Comparison of ENCODE assay signal across 22 cellular contexts in genomic region chr3:187998611-187999010, GRCh38.
DNase-seq lines count a peak whose midpoint lies in the region; ATAC-seq and TF ChIP-seq lines count a peak whose summit lies in the region.
"Had no signal": no experiment of that assay in that cellular context is flagged by ENCODE, and none has a peak within 500 bp of the region (broad histone marks: within the 10 kb centered on the region; RNA-seq: fewer than 3 reads in every experiment).

No MANE protein-coding gene starts in this region.

- no peak overlapping the region for H3K4me3 ChIP-seq in Loucy (ENCODE audit: low read length, poor library complexity, severe bottlenecking)
- H3K4me3 ChIP-seq: skin epidermis, upper lobe of right lung had no signal

- H3K27ac Mint-ChIP-seq in activated T-cell treated with anti-CD3 and anti-CD28 coated beads, Interleukin-2, amount 50 U/mL, for 24 hours: peak overlapping the region; percentile 9
- peak overlapping the region; percentile 8 for H3K27ac Mint-ChIP-seq in activated naive CD8-positive, alpha-beta T cell treated with anti-CD3 and anti-CD28 coated beads for 36 hours
- peak overlapping the region; percentile 99 to 100 for H3K27ac Mint-ChIP-seq in natural killer cell treated with Interleukin-12 subunit alpha and Interleukin-12 subunit beta and Interleukin-15 and Interleukin-18, amount 100 ng/mL, for 72 hours

- H3K4me1 ChIP-seq in Loucy (ENCODE audit: insufficient read depth, low read length, poor library complexity, severe bottlenecking): peaks cover 97% of the 10 kb centered on the region

- no peak for TF ChIP-seq CTCF in Loucy (conservative IDR thresholded peaks at IDR 0.05; ENCODE audit: low read length)

- no peaks in the 10 kb centered on the region for H3K36me3 ChIP-seq in Loucy (ENCODE audit: insufficient read depth, low read length)
- H3K36me3 ChIP-seq: brain microvascular endothelial cell, upper lobe of right lung had no signal

- no peak for ATAC-seq in natural killer cell treated with Interleukin-12 subunit alpha and Interleukin-12 subunit beta and Interleukin-15 and Interleukin-18, amount 100 ng/mL, for 72 hours
- ATAC-seq in GM18909 (IDR thresholded peaks at IDR 0.05; ENCODE audit: poor library complexity, unreplicated experiment) (no peak), HG03135 (IDR thresholded peaks at IDR 0.05; ENCODE audit: unreplicated experiment) (no peak)
- ATAC-seq: SK-N-SH treated with all-trans-retinoic acid at 6 μM for 48 hours, upper lobe of right lung had no signal

- peaks cover 2% of the 10 kb centered on the region for H3K36me3 Mint-ChIP-seq in activated T-cell treated with anti-CD3 and anti-CD28 coated beads, Interleukin-2, amount 50 U/mL, for 24 hours (ENCODE audit: low read depth)
- peaks cover 4% of the 10 kb centered on the region for H3K36me3 Mint-ChIP-seq in activated naive CD8-positive, alpha-beta T cell treated with anti-CD3 and anti-CD28 coated beads for 36 hours
- peaks cover 4% of the 10 kb centered on the region for H3K36me3 Mint-ChIP-seq in natural killer cell treated with Interleukin-12 subunit alpha and Interleukin-12 subunit beta and Interleukin-15 and Interleukin-18, amount 100 ng/mL, for 72 hours

- no peaks in the 10 kb centered on the region for H3K9me3 Mint-ChIP-seq in activated T-cell treated with anti-CD3 and anti-CD28 coated beads, Interleukin-2, amount 50 U/mL, for 24 hours
- peaks cover 2% of the 10 kb centered on the region for H3K9me3 Mint-ChIP-seq in activated naive CD8-positive, alpha-beta T cell treated with anti-CD3 and anti-CD28 coated beads for 36 hours
- peaks cover 3% of the 10 kb centered on the region for H3K9me3 Mint-ChIP-seq in natural killer cell treated with Interleukin-12 subunit alpha and Interleukin-12 subunit beta and Interleukin-15 and Interleukin-18, amount 100 ng/mL, for 72 hours

- H3K9me3 ChIP-seq in Loucy (ENCODE audit: insufficient read depth, low read depth, low read length): no peaks in the 10 kb centered on the region
- H3K9me3 ChIP-seq: upper lobe of right lung had no signal

- no peaks in the 10 kb centered on the region for H3K79me2 ChIP-seq in Loucy (ENCODE audit: insufficient read depth, low read length)

- H3K27me3 ChIP-seq in Loucy (ENCODE audit: insufficient read depth, low read length, poor library complexity, severe bottlenecking): no peaks in the 10 kb centered on the region
- H3K27me3 ChIP-seq: brain microvascular endothelial cell, upper lobe of right lung had no signal

- H3F3A ChIP-seq in Loucy (ENCODE audit: low read depth): peaks cover 13% of the 10 kb centered on the region; the same call in 1 of the 2 replicates

- H3K9me2 ChIP-seq in Loucy (replicated peaks; ENCODE audit: low read depth, low read length): no peaks in the 10 kb centered on the region

- H3K4me2 ChIP-seq in Loucy (ENCODE audit: low read depth, low read length, poor library complexity, severe bottlenecking): peak overlapping the region; percentile 89

- peak overlapping the region; percentile 71 for H3K9ac ChIP-seq in Loucy (ENCODE audit: low read depth, low read length, poor library complexity, severe bottlenecking)

- H3K27me3 Mint-ChIP-seq in activated T-cell treated with anti-CD3 and anti-CD28 coated beads, Interleukin-2, amount 50 U/mL, for 24 hours: no peaks in the 10 kb centered on the region
- no peaks in the 10 kb centered on the region for H3K27me3 Mint-ChIP-seq in activated naive CD8-positive, alpha-beta T cell treated with anti-CD3 and anti-CD28 coated beads for 36 hours
- H3K27me3 Mint-ChIP-seq in natural killer cell treated with Interleukin-12 subunit alpha and Interleukin-12 subunit beta and Interleukin-15 and Interleukin-18, amount 100 ng/mL, for 72 hours: no peaks in the 10 kb centered on the region

- DNase-seq in activated T-cell treated with anti-CD3 and anti-CD28 coated beads, Interleukin-2, amount 50 U/mL, for 24 hours: no peak
- no peak for DNase-seq in activated T-cell treated with anti-CD3 and anti-CD28 coated beads, Interleukin-2, amount 50 U/mL, for 48 hours
- DNase-seq in activated naive CD8-positive, alpha-beta T cell treated with anti-CD3 and anti-CD28 coated beads for 36 hours: no peak
- DNase-seq in natural killer cell treated with Interleukin-12 subunit alpha and Interleukin-12 subunit beta and Interleukin-15 and Interleukin-18, amount 100 ng/mL, for 72 hours (ENCODE audit: low spot score): no peak
- DNase-seq in NCI-H2029 (lab: John Stamatoyannopoulos, UW): no peak
- DNase-seq: activated CD4-positive, CD25-positive, alpha-beta regulatory T cell treated with anti-CD3 and anti-CD28 coated beads, Interleukin-2, amount 50 U/mL, for 72 hours; activated effector memory CD4-positive, alpha-beta T cell treated with anti-CD3 and anti-CD28 coated beads, Interleukin-2, amount 50 U/mL, for 16 hours; brain microvascular endothelial cell; DMS 273 treated with DMSO at 0.1 percent for 48 hours; effector CD4-positive, alpha-beta T cell; IMR-90; mammary epithelial cell; NCI-H2081; NCI-H226; NCI-H82; occipital lobe; upper lobe of right lung had no signal

- H3K4me3 Mint-ChIP-seq in activated T-cell treated with anti-CD3 and anti-CD28 coated beads, Interleukin-2, amount 50 U/mL, for 24 hours: no peak overlapping the region
- no peak overlapping the region for H3K4me3 Mint-ChIP-seq in activated naive CD8-positive, alpha-beta T cell treated with anti-CD3 and anti-CD28 coated beads for 36 hours
- H3K4me3 Mint-ChIP-seq in natural killer cell treated with Interleukin-12 subunit alpha and Interleukin-12 subunit beta and Interleukin-15 and Interleukin-18, amount 100 ng/mL, for 72 hours: peak overlapping the region; percentile 92

- H2AFZ ChIP-seq in Loucy (ENCODE audit: low read length): no peak overlapping the region

- H4K20me1 ChIP-seq in Loucy (ENCODE audit: insufficient read depth, low read length, poor library complexity, severe bottlenecking): no peaks in the 10 kb centered on the region

- H3K4me1 Mint-ChIP-seq in activated T-cell treated with anti-CD3 and anti-CD28 coated beads, Interleukin-2, amount 50 U/mL, for 24 hours (ENCODE audit: low read depth): peaks cover 82% of the 10 kb centered on the region
- peaks cover 76% of the 10 kb centered on the region for H3K4me1 Mint-ChIP-seq in activated naive CD8-positive, alpha-beta T cell treated with anti-CD3 and anti-CD28 coated beads for 36 hours
- H3K4me1 Mint-ChIP-seq in natural killer cell treated with Interleukin-12 subunit alpha and Interleukin-12 subunit beta and Interleukin-15 and Interleukin-18, amount 100 ng/mL, for 72 hours (ENCODE audit: low read depth in 2 of 2): peaks cover 84 to 87% of the 10 kb centered on the region in 2 donors

Comparison
In these comparisons a context has a peak if more than half of its experiments do, and no peak if none do; other contexts are left out.
1. H3K27ac Mint-ChIP-seq: peak in every context shown above with its lines; median percentile 100 in natural killer cell treated with Interleukin-12 subunit alpha and Interleukin-12 subunit beta and Interleukin-15 and Interleukin-18, amount 100 ng/mL, for 72 hours; 9 in activated T-cell treated with anti-CD3 and anti-CD28 coated beads, Interleukin-2, amount 50 U/mL, for 24 hours; 8 in activated naive CD8-positive, alpha-beta T cell treated with anti-CD3 and anti-CD28 coated beads for 36 hours.